Comparison of ENCODE assay signal across 21 cellular contexts in genomic region chr3:178417736-178418135, GRCh38.
"Had no signal": no experiment of that assay in that cellular context is flagged by ENCODE, and none has a peak within 500 bp of the region (broad histone marks: within the 10 kb centered on the region; RNA-seq: fewer than 3 reads in every experiment).

No MANE protein-coding gene starts in this region.

- FAIRE-seq: HepG2 had no signal

- H3K4me2 ChIP-seq: KMS-11, SK-N-SH had no signal

- H3K9ac ChIP-seq: KMS-11, SK-N-SH had no signal

- H3K27ac ChIP-seq: HL-60, KMS-11, RWPE1 had no signal

- H3K9me2 ChIP-seq: SK-N-SH had no signal

- DNase-seq: IMR-90, Kasumi-1, MM.1S, NCI-H1092 treated with DMSO at 0.1 percent for 48 hours, NCI-H1436 treated with DMSO at 0.1 percent for 48 hours, NCI-H1694 treated with DMSO at 0.1 percent for 48 hours, NCI-H1930, NCI-H2081, NCI-H2107, NCI-H2227 treated with DMSO at 0.1 percent for 48 hours, NCI-H524, NCI-H526 treated with DMSO at 0.1 percent for 48 hours, NCI-H748 treated with DMSO at 0.1 percent for 48 hours, SHP77, SK-N-SH, SW 1271 had no signal

- ATAC-seq: HepG2, Panc1 had no signal

- H3K9me3 ChIP-seq: SK-N-SH had no signal
